22 cellular contexts compared by ENCODE assay signal in the genomic region with DNA sequence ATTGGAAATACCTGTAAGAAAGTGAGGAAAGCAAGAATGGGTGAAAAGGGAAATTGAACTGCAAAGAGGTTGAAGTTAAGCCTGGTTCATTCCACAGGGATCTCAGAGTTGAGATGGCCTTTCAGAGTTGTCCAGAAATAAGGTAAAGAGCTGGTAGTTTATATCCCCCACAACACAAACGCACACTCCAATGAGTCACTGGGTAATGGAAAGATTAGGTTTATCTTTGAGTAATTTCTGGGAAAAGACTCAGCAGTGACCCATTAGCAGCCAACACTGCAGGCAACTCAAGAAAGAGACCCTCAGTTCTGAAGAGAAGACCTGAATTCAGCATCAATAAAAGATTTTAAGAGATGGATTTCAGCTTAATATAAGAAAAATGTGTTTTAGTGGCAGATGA.
DNase-seq lines count a peak whose midpoint lies in the region; ATAC-seq and TF ChIP-seq lines count a peak whose summit lies in the region.
"Had no signal": no experiment of that assay in that cellular context is flagged by ENCODE, and none has a peak within 500 bp of the region (broad histone marks: within the 10 kb centered on the region; RNA-seq: fewer than 3 reads in every experiment).

No MANE protein-coding gene starts in this region.

- no peak for ATAC-seq in SK-N-SH treated with all-trans-retinoic acid at 6 μM for 48 hours
- ATAC-seq: A549; activated CD4-positive, alpha-beta T cell treated with anti-CD3 and anti-CD28 coated beads for 36 hours; gastrocnemius medialis; K562 had no signal

- TF ChIP-seq CTCF in fibroblast of the aortic adventitia (IDR thresholded peaks at IDR 0.05; ENCODE audit: insufficient read depth, low read length): no peak

- DNase-seq in A172 (ENCODE audit: low spot score) (peak; percentile 24), HCEC 1CT (peak; percentile 38), fibroblast of the aortic adventitia (ENCODE audit: low read depth) (peak; percentile 74), SKM-1 (lab: John Stamatoyannopoulos, UW; ENCODE audit: unreplicated experiment) (no peak), RKO (ENCODE audit: low spot score) (no peak), iPS-NIHi11 (ENCODE audit: low spot score) (no peak), NCI-H82 (lab: John Stamatoyannopoulos, UW) (no peak)
- DNase-seq: activated CD4-positive, alpha-beta T cell treated with anti-CD3 and anti-CD28 coated beads for 36 hours; activated naive CD4-positive, alpha-beta T cell treated with anti-CD3 and anti-CD28 coated beads for 36 hours; activated T-cell treated with anti-CD3 and anti-CD28 coated beads, Interleukin-2, amount 50 U/mL, for 48 hours; anterior cingulate cortex; gastrocnemius medialis; hypothalamus; islet precursor cell; NCI-H146; NCI-H526; Right ventricle myocardium superior; stimulated activated naive CD4-positive, alpha-beta T cell; thyroid gland had no signal

- no peak overlapping the region for H3K4me3 ChIP-seq in fibroblast of the aortic adventitia (ENCODE audit: low read depth, low read length)
- H3K4me3 ChIP-seq: A549, gastrocnemius medialis, K562, thyroid gland had no signal

TF ChIP-seq in SK-N-SH treated with all-trans-retinoic acid at 6 μM for 48 hours, 23 proteins besides CTCF, POLR2A, EP300 and RAD21:
- TF ChIP-seq GLIS3 (CRISPR knock-in tag; IDR thresholded peaks at IDR 0.05) (no peak), ZC3H10 (CRISPR knock-in tag; IDR thresholded peaks at IDR 0.05) (peak; percentile 25; the same call in 1 of the 2 replicates), ARNTL (CRISPR knock-in tag; IDR thresholded peaks at IDR 0.05; ENCODE audit: borderline replicate concordance, low read depth) (no peak)

Comparison
In these comparisons a context has a peak if more than half of its experiments do, and no peak if none do; other contexts are left out.
1. DNase-seq: peak in A172 (single experiment), HCEC 1CT (single experiment) and fibroblast of the aortic adventitia (single experiment); none in SKM-1 (single experiment), RKO (single experiment), iPS-NIHi11 (single experiment) and NCI-H82 (single experiment).